In the genomic region with DNA sequence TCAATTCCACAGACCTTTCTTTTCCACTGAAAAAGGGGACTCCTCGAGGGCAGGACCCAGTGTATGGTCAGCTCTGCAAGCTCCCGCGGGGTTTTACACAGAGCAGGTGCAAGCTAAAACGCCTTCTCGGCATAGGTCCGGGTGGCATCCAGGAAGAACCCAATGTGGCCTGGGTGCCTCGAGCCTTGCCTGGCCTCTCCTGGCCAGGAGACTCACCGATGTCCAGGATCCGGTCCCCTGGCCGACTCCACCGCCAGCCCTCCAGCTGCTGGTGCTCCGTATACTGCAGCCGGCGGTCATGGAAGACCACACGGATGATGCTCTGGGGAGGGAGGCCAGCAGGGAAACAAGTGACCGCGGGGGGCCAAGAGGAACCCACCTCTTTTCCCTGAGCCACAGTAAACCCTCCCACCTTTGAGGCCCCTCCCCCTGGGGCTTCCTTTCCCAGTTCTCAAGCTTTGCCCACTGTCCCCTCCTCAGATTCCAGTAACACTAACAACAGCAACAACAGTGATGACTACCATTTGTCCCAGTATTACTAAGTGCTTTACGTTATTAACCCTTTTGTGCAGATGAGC, we compare ENCODE assay signal across 26 cellular contexts. TPM values are rescaled to one million over a fixed set of nuclear protein-coding genes. Genes with fewer than 3 reads are reported as not detected.
"Had no signal": no experiment of that assay in that cellular context is flagged by ENCODE, and none has a peak within 500 bp of the region (broad histone marks: within the 10 kb centered on the region; RNA-seq: fewer than 3 reads in every experiment).

No MANE protein-coding gene starts in this region.

- H3K4me3 Mint-ChIP-seq: activated CD4-positive, alpha-beta T cell treated with anti-CD3 and anti-CD28 coated beads, Interleukin-2, amount 10 ng/mL, durations not matched to agents 24 days and 14 days; activated CD8-positive, alpha-beta T cell treated with anti-CD3 and anti-CD28 coated beads for 36 hours; activated naive CD4-positive, alpha-beta T cell treated with anti-CD3 and anti-CD28 coated beads, Interleukin-2, amount 10 ng/mL, durations not matched to agents 7 days and 5 days; activated naive CD8-positive, alpha-beta T cell; activated naive CD8-positive, alpha-beta T cell treated with anti-CD3 and anti-CD28 coated beads, Interleukin-2, amount 50 U/mL, for 24 hours; activated T-cell treated with anti-CD3 and anti-CD28 coated beads, Interleukin-2, amount 50 U/mL, for 72 hours had no signal

- FAIRE-seq: K562 had no signal

- DNase-seq: activated CD4-positive, alpha-beta T cell treated with anti-CD3 and anti-CD28 coated beads, Interleukin-2, amount 10 ng/mL, durations not matched to agents 24 days and 14 days; activated CD4-positive, alpha-beta T cell treated with anti-CD3 and anti-CD28 coated beads, Interleukin-2, amount 50 U/mL, for 4 hours; activated CD8-positive, alpha-beta T cell treated with anti-CD3 and anti-CD28 coated beads for 36 hours; activated naive CD4-positive, alpha-beta T cell treated with anti-CD3 and anti-CD28 coated beads, Interleukin-2, amount 10 ng/mL, durations not matched to agents 7 days and 5 days; activated naive CD8-positive, alpha-beta T cell treated with anti-CD3 and anti-CD28 coated beads, Interleukin-2, amount 50 U/mL, for 24 hours; activated T-cell treated with anti-CD3 and anti-CD28 coated beads, Interleukin-2, amount 50 U/mL, for 1 hour; activated T-cell treated with anti-CD3 and anti-CD28 coated beads, Interleukin-2, amount 50 U/mL, for 72 hours; aorta; brain microvascular endothelial cell; NCI-H1105; NCI-H1417 treated with DMSO at 0.1 percent for 48 hours; NCI-H1694 treated with DMSO at 0.1 percent for 48 hours; NCI-H2029; NCI-H345; NCI-H524 treated with DMSO at 0.1 percent for 48 hours; SHP77; SJCRH30; T1000; WERI-Rb-1 had no signal

- H3K4me1 Mint-ChIP-seq: activated CD4-positive, alpha-beta T cell treated with anti-CD3 and anti-CD28 coated beads, Interleukin-2, amount 10 ng/mL, durations not matched to agents 24 days and 14 days; activated naive CD4-positive, alpha-beta T cell treated with anti-CD3 and anti-CD28 coated beads, Interleukin-2, amount 10 ng/mL, durations not matched to agents 7 days and 5 days; activated naive CD8-positive, alpha-beta T cell treated with anti-CD3 and anti-CD28 coated beads, Interleukin-2, amount 50 U/mL, for 24 hours had no signal

- H3K4me3 ChIP-seq: K562, SJCRH30, SK-N-MC had no signal

- H3K36me3 Mint-ChIP-seq: activated naive CD4-positive, alpha-beta T cell treated with anti-CD3 and anti-CD28 coated beads, Interleukin-2, amount 10 ng/mL, durations not matched to agents 7 days and 5 days; activated naive CD8-positive, alpha-beta T cell had no signal

- H3K27me3 ChIP-seq: brain microvascular endothelial cell, SJCRH30 had no signal

- H3K4me1 ChIP-seq: SJCRH30 had no signal

- H3K9me3 Mint-ChIP-seq: activated CD4-positive, alpha-beta T cell treated with anti-CD3 and anti-CD28 coated beads, Interleukin-2, amount 10 ng/mL, durations not matched to agents 24 days and 14 days; activated CD8-positive, alpha-beta T cell treated with anti-CD3 and anti-CD28 coated beads for 36 hours; activated naive CD4-positive, alpha-beta T cell treated with anti-CD3 and anti-CD28 coated beads, Interleukin-2, amount 10 ng/mL, durations not matched to agents 7 days and 5 days; activated naive CD8-positive, alpha-beta T cell treated with anti-CD3 and anti-CD28 coated beads, Interleukin-2, amount 50 U/mL, for 24 hours; activated T-cell treated with anti-CD3 and anti-CD28 coated beads, Interleukin-2, amount 50 U/mL, for 72 hours; activated T-helper 2 cell treated with anti-CD3 and anti-CD28 coated beads, Interferon-gamma antibody, Interleukin-2, Interleukin-4, amounts not matched to agents 10 μg/mL and 5 μg/mL and 100 μg/mL, durations not matched to agents 14 hours and 24 hours and 36 hours had no signal

- H3K27me3 Mint-ChIP-seq: activated CD4-positive, alpha-beta T cell treated with anti-CD3 and anti-CD28 coated beads, Interleukin-2, amount 10 ng/mL, durations not matched to agents 24 days and 14 days; activated naive CD8-positive, alpha-beta T cell treated with anti-CD3 and anti-CD28 coated beads, Interleukin-2, amount 50 U/mL, for 24 hours had no signal

- H3K27ac Mint-ChIP-seq: activated CD4-positive, alpha-beta T cell treated with anti-CD3 and anti-CD28 coated beads, Interleukin-2, amount 10 ng/mL, durations not matched to agents 24 days and 14 days; activated CD8-positive, alpha-beta T cell treated with anti-CD3 and anti-CD28 coated beads for 36 hours; activated naive CD4-positive, alpha-beta T cell treated with anti-CD3 and anti-CD28 coated beads, Interleukin-2, amount 10 ng/mL, durations not matched to agents 7 days and 5 days; activated naive CD8-positive, alpha-beta T cell; activated naive CD8-positive, alpha-beta T cell treated with anti-CD3 and anti-CD28 coated beads, Interleukin-2, amount 50 U/mL, for 24 hours; activated T-cell treated with anti-CD3 and anti-CD28 coated beads, Interleukin-2, amount 50 U/mL, for 72 hours; activated T-helper 2 cell treated with anti-CD3 and anti-CD28 coated beads, Interferon-gamma antibody, Interleukin-2, Interleukin-4, amounts not matched to agents 10 μg/mL and 5 μg/mL and 100 μg/mL, durations not matched to agents 14 hours and 24 hours and 36 hours had no signal

- H3K9me3 ChIP-seq: SJCRH30 had no signal

- ATAC-seq: activated CD8-positive, alpha-beta T cell treated with anti-CD3 and anti-CD28 coated beads for 36 hours; activated naive CD8-positive, alpha-beta T cell treated with anti-CD3 and anti-CD28 coated beads, Interleukin-2, amount 50 U/mL, for 24 hours; activated T-cell treated with anti-CD3 and anti-CD28 coated beads, Interleukin-2, amount 50 U/mL, for 72 hours; K562; Panc1 had no signal

- H3K36me3 ChIP-seq: brain microvascular endothelial cell, SJCRH30 had no signal

- H3K27ac ChIP-seq: brain microvascular endothelial cell, SJCRH30, SK-N-MC, WERI-Rb-1 had no signal

RNA-seq across cellular contexts. Expression of gene TFCP2L1, which starts 36.1 kb away (rescaled TPM):
- total RNA-seq: activated CD4-positive, alpha-beta T cell treated with anti-CD3 and anti-CD28 coated beads, Interleukin-2, amount 10 ng/mL, durations not matched to agents 24 days and 14 days; activated T-helper 2 cell treated with anti-CD3 and anti-CD28 coated beads, Interferon-gamma antibody, Interleukin-2, Interleukin-4, amounts not matched to agents 10 μg/mL and 5 μg/mL and 100 μg/mL, durations not matched to agents 14 hours and 24 hours and 36 hours; RPMI7951; T-helper 1 cell treated with Interleukin-12 subunit alpha and Interleukin-12 subunit beta and Interleukin-4 antibody, amounts not matched to agents 30 ng/mL and 1 ng/mL, for 36 hours had no signal
